1 cellular context compared by ENCODE assay signal in the genomic region with DNA sequence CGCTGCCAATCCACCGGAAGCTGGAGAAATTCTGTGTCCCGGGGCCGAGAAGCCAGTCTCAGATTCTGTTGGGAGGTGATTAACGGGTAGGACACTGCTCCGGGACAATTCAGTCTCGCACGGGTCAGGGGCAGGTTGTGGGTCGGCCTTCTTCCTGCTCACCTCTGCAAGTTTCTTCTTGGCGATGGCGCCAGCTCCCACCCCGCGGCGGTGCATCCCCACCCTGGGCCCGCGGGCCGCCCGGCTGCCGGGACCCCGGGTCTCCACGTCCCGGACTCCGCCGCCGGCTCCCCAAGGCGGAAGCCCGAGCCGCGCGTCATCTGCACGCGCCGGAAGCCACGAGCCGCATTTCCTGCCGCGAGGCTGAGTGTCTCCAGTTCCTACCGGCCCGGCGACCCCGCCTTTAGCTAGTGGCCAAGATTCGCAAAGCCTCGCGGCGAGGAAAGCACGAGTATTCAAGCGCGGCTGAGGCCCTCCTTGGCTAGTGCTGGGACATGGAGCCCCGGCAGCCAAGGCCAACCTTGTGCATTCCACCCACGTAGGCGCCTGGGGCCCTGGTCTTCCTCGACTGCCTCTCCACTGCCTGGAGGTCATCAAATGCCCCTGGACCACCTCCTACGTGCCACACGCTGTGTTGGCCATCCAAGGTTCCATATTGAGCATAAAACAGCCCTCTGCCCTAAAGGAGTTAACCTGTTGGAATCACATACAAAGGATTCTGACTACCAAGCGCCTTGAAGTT.
TF ChIP-seq lines count a peak whose summit lies in the region.

A gene with protein sequence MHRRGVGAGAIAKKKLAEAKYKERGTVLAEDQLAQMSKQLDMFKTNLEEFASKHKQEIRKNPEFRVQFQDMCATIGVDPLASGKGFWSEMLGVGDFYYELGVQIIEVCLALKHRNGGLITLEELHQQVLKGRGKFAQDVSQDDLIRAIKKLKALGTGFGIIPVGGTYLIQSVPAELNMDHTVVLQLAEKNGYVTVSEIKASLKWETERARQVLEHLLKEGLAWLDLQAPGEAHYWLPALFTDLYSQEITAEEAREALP (minus strand): TSS at position 324 of the 742 bp plus-strand sequence. CDS start 108 bp downstream, at position 216.

TF ChIP-seq in HepG2, 621 proteins besides CTCF, POLR2A, EP300 and RAD21 (continued from another document and continues in another):
- TF ChIP-seq HOXA5 (CRISPR knock-in tag; IDR thresholded peaks at IDR 0.05) (peak; percentile 60; the same call in 1 of the 2 replicates), MAFK (conservative IDR thresholded peaks at IDR 0.05 in 1 of 2, IDR thresholded peaks at IDR 0.05 in 1 of 2; ENCODE audit: low read length in 2 of 2) (no peak), GATAD1 (CRISPR knock-in tag; IDR thresholded peaks at IDR 0.05) (peak; percentile 98), HCFC1 (IDR thresholded peaks at IDR 0.05; ENCODE audit: low read depth, low read length) (peak; percentile 80), MLLT10 (CRISPR knock-in tag; IDR thresholded peaks at IDR 0.05) (no peak), HDAC6 (IDR thresholded peaks at IDR 0.05; ENCODE audit: low read depth, low read length) (no peak), RNF2 (conservative IDR thresholded peaks at IDR 0.05; ENCODE audit: low read depth) (peak; percentile 97), NBN (conservative IDR thresholded peaks at IDR 0.05) (no peak), PHF8 (CRISPR knock-in tag; IDR thresholded peaks at IDR 0.05) (peak; percentile 96), HNF4A (CRISPR knock-in tag; IDR thresholded peaks at IDR 0.05) (peak; percentile 47; the same call in 1 of the 2 replicates), ZNF629 (CRISPR knock-in tag; conservative IDR thresholded peaks at IDR 0.05) (0 out of 2 replicates have a peak, but pooled peaks have one; percentile 47), MEIS1 (CRISPR knock-in tag; IDR thresholded peaks at IDR 0.05; ENCODE audit: borderline replicate concordance) (peak; percentile 85; the same call in 1 of the 2 replicates), PCBP1 (IDR thresholded peaks at IDR 0.05; ENCODE audit: borderline replicate concordance, low read depth, low read length) (0 out of 2 replicates have a peak, but pooled peaks have one; percentile 80), KDM6A (CRISPR knock-in tag; IDR thresholded peaks at IDR 0.05; ENCODE audit: low read depth) (no peak), KLF12 (CRISPR knock-in tag; IDR thresholded peaks at IDR 0.05; ENCODE audit: borderline replicate concordance) (peak; percentile 95), CCAR2 (optimal IDR thresholded peaks at IDR 0.05; ENCODE audit: low read depth, low read length) (no peak), ZNF772 (CRISPR knock-in tag; IDR thresholded peaks at IDR 0.05) (peak; percentile 93; the same call in 1 of the 2 replicates), MAFF (IDR thresholded peaks at IDR 0.05; ENCODE audit: low read depth, low read length) (no peak), SAFB2 (CRISPR knock-in tag; IDR thresholded peaks at IDR 0.05; ENCODE audit: borderline replicate concordance, low read depth) (peak; percentile 94), REXO4 (CRISPR knock-in tag; IDR thresholded peaks at IDR 0.05; ENCODE audit: borderline replicate concordance) (no peak), ESRRA (CRISPR knock-in tag; IDR thresholded peaks at IDR 0.05; ENCODE audit: low read depth) (peak; percentile 83; the same call in 1 of the 2 replicates), SPEN (CRISPR knock-in tag; IDR thresholded peaks at IDR 0.05; ENCODE audit: low read depth) (peak; percentile 99), PCBP2 (optimal IDR thresholded peaks at IDR 0.05; ENCODE audit: low read depth, low read length, poor library complexity, severe bottlenecking) (no peak), PRPF4 (IDR thresholded peaks at IDR 0.05; ENCODE audit: low read depth, low read length, poor library complexity, severe bottlenecking) (no peak)
- TF ChIP-seq, protein P1, sequence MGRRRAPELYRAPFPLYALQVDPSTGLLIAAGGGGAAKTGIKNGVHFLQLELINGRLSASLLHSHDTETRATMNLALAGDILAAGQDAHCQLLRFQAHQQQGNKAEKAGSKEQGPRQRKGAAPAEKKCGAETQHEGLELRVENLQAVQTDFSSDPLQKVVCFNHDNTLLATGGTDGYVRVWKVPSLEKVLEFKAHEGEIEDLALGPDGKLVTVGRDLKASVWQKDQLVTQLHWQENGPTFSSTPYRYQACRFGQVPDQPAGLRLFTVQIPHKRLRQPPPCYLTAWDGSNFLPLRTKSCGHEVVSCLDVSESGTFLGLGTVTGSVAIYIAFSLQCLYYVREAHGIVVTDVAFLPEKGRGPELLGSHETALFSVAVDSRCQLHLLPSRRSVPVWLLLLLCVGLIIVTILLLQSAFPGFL (CRISPR knock-in tag; IDR thresholded peaks at IDR 0.05), result peak; percentile 77; the same call in 1 of the 2 replicates
- TF ChIP-seq, protein P2, sequence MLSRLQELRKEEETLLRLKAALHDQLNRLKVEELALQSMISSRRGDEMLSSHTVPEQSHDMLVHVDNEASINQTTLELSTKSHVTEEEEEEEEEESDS (CRISPR knock-in tag; IDR thresholded peaks at IDR 0.05; ENCODE audit: borderline replicate concordance), result peak; percentile 71; the same call in 1 of the 2 replicates
- TF ChIP-seq, protein P3, sequence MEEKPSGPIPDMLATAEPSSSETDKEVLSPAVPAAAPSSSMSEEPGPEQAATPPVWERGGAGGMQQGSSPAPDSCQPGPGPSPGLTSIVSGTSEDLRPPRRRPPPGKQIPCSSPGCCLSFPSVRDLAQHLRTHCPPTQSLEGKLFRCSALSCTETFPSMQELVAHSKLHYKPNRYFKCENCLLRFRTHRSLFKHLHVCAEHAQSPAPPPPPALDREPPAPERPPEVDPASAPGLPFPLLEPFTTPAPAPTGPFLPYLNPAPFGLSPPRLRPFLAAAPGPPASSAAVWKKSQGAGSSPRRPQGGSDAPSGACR (CRISPR knock-in tag; IDR thresholded peaks at IDR 0.05), result peak; percentile 71; the same call in 1 of the 2 replicates
- TF ChIP-seq, protein P4, sequence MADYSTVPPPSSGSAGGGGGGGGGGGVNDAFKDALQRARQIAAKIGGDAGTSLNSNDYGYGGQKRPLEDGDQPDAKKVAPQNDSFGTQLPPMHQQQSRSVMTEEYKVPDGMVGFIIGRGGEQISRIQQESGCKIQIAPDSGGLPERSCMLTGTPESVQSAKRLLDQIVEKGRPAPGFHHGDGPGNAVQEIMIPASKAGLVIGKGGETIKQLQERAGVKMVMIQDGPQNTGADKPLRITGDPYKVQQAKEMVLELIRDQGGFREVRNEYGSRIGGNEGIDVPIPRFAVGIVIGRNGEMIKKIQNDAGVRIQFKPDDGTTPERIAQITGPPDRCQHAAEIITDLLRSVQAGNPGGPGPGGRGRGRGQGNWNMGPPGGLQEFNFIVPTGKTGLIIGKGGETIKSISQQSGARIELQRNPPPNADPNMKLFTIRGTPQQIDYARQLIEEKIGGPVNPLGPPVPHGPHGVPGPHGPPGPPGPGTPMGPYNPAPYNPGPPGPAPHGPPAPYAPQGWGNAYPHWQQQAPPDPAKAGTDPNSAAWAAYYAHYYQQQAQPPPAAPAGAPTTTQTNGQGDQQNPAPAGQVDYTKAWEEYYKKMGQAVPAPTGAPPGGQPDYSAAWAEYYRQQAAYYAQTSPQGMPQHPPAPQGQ (CRISPR knock-in tag; IDR thresholded peaks at IDR 0.05; ENCODE audit: borderline replicate concordance), result no peak
- TF ChIP-seq, protein P5, sequence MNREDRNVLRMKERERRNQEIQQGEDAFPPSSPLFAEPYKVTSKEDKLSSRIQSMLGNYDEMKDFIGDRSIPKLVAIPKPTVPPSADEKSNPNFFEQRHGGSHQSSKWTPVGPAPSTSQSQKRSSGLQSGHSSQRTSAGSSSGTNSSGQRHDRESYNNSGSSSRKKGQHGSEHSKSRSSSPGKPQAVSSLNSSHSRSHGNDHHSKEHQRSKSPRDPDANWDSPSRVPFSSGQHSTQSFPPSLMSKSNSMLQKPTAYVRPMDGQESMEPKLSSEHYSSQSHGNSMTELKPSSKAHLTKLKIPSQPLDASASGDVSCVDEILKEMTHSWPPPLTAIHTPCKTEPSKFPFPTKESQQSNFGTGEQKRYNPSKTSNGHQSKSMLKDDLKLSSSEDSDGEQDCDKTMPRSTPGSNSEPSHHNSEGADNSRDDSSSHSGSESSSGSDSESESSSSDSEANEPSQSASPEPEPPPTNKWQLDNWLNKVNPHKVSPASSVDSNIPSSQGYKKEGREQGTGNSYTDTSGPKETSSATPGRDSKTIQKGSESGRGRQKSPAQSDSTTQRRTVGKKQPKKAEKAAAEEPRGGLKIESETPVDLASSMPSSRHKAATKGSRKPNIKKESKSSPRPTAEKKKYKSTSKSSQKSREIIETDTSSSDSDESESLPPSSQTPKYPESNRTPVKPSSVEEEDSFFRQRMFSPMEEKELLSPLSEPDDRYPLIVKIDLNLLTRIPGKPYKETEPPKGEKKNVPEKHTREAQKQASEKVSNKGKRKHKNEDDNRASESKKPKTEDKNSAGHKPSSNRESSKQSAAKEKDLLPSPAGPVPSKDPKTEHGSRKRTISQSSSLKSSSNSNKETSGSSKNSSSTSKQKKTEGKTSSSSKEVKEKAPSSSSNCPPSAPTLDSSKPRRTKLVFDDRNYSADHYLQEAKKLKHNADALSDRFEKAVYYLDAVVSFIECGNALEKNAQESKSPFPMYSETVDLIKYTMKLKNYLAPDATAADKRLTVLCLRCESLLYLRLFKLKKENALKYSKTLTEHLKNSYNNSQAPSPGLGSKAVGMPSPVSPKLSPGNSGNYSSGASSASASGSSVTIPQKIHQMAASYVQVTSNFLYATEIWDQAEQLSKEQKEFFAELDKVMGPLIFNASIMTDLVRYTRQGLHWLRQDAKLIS (CRISPR knock-in tag; IDR thresholded peaks at IDR 0.05), result no peak
- TF ChIP-seq, protein P6, sequence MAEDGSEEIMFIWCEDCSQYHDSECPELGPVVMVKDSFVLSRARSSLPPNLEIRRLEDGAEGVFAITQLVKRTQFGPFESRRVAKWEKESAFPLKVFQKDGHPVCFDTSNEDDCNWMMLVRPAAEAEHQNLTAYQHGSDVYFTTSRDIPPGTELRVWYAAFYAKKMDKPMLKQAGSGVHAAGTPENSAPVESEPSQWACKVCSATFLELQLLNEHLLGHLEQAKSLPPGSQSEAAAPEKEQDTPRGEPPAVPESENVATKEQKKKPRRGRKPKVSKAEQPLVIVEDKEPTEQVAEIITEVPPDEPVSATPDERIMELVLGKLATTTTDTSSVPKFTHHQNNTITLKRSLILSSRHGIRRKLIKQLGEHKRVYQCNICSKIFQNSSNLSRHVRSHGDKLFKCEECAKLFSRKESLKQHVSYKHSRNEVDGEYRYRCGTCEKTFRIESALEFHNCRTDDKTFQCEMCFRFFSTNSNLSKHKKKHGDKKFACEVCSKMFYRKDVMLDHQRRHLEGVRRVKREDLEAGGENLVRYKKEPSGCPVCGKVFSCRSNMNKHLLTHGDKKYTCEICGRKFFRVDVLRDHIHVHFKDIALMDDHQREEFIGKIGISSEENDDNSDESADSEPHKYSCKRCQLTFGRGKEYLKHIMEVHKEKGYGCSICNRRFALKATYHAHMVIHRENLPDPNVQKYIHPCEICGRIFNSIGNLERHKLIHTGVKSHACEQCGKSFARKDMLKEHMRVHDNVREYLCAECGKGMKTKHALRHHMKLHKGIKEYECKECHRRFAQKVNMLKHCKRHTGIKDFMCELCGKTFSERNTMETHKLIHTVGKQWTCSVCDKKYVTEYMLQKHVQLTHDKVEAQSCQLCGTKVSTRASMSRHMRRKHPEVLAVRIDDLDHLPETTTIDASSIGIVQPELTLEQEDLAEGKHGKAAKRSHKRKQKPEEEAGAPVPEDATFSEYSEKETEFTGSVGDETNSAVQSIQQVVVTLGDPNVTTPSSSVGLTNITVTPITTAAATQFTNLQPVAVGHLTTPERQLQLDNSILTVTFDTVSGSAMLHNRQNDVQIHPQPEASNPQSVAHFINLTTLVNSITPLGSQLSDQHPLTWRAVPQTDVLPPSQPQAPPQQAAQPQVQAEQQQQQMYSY (CRISPR knock-in tag; IDR thresholded peaks at IDR 0.05), result peak; percentile 66
- TF ChIP-seq, protein P7, sequence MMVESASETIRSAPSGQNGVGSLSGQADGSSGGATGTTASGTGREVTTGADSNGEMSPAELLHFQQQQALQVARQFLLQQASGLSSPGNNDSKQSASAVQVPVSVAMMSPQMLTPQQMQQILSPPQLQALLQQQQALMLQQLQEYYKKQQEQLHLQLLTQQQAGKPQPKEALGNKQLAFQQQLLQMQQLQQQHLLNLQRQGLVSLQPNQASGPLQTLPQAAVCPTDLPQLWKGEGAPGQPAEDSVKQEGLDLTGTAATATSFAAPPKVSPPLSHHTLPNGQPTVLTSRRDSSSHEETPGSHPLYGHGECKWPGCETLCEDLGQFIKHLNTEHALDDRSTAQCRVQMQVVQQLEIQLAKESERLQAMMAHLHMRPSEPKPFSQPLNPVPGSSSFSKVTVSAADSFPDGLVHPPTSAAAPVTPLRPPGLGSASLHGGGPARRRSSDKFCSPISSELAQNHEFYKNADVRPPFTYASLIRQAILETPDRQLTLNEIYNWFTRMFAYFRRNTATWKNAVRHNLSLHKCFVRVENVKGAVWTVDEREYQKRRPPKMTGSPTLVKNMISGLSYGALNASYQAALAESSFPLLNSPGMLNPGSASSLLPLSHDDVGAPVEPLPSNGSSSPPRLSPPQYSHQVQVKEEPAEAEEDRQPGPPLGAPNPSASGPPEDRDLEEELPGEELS (CRISPR knock-in tag; IDR thresholded peaks at IDR 0.05), result peak; percentile 53; the same call in 1 of the 2 replicates
- TF ChIP-seq, protein P8, sequence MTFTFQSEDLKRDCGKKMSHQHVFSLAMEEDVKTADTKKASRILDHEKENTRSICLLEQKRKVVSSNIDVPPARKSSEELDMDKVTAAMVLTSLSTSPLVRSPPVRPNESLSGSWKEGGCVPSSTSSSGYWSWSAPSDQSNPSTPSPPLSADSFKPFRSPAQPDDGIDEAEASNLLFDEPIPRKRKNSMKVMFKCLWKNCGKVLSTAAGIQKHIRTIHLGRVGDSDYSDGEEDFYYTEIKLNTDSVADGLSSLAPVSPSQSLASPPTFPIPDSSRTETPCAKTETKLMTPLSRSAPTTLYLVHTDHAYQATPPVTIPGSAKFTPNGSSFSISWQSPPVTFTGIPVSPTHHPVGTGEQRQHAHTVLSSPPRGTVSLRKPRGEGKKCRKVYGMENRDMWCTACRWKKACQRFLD (CRISPR knock-in tag; IDR thresholded peaks at IDR 0.05; ENCODE audit: borderline replicate concordance), result peak; percentile 94
- TF ChIP-seq, protein P9, sequence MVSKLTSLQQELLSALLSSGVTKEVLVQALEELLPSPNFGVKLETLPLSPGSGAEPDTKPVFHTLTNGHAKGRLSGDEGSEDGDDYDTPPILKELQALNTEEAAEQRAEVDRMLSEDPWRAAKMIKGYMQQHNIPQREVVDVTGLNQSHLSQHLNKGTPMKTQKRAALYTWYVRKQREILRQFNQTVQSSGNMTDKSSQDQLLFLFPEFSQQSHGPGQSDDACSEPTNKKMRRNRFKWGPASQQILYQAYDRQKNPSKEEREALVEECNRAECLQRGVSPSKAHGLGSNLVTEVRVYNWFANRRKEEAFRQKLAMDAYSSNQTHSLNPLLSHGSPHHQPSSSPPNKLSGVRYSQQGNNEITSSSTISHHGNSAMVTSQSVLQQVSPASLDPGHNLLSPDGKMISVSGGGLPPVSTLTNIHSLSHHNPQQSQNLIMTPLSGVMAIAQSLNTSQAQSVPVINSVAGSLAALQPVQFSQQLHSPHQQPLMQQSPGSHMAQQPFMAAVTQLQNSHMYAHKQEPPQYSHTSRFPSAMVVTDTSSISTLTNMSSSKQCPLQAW (CRISPR knock-in tag; IDR thresholded peaks at IDR 0.05), result peak; percentile 81
- TF ChIP-seq, protein P10, sequence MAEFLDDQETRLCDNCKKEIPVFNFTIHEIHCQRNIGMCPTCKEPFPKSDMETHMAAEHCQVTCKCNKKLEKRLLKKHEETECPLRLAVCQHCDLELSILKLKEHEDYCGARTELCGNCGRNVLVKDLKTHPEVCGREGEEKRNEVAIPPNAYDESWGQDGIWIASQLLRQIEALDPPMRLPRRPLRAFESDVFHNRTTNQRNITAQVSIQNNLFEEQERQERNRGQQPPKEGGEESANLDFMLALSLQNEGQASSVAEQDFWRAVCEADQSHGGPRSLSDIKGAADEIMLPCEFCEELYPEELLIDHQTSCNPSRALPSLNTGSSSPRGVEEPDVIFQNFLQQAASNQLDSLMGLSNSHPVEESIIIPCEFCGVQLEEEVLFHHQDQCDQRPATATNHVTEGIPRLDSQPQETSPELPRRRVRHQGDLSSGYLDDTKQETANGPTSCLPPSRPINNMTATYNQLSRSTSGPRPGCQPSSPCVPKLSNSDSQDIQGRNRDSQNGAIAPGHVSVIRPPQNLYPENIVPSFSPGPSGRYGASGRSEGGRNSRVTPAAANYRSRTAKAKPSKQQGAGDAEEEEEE (CRISPR knock-in tag; IDR thresholded peaks at IDR 0.05; ENCODE audit: borderline replicate concordance), result no peak
